ENCODE assay signal across 8 cellular contexts in the genomic region with DNA sequence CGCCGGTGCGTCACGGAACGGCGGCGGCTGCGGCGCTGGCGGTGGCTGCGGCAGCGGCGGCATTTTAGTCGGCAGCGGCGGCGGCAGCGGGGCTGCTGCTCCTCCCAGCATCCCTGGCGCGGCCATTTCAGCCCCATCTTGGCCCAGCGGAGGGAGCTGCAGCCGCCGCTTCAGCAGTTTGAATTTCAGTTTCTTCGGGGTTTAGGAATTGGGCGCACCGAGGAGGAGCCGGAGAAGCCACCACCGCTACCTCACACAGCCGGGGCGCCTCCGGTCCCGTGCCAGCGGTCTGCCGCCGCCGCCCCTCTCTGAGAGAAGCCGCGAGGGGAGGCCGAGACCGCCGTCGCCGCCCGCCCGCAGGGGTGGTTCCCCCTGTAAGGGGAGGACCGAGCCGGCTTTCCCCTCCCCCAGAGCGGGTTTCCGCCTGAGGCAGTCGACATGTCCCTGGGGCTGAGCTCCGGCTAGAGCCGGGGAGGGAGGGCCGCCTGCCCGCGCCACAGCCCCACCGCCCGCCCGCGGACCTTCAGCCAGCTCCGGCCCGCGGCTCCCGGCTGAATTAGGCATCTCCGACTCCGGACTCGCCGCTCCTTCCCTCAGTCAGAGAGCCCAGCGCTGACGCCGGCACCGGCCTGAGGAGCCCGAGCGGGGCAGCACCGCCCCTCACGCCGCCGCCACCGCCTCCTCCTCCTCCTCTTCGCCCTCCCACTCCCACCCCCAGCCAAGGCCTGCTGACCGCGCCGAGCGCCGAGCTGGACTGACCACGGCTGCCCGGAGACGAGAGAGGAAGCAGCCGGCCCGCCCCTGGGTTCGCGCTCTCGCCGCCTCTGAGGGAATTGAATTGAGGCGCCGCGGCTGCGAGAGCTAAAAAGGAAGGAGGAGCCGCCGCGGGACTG. TPM values are rescaled to one million over a fixed set of nuclear protein-coding genes. Genes with fewer than 3 reads are reported as not detected.
DNase-seq lines count a peak whose midpoint lies in the region; ATAC-seq and TF ChIP-seq lines count a peak whose summit lies in the region.

A gene (plus strand): TSS at position 67 of the 893 bp plus-strand sequence. CDS start 1,053 bp downstream, outside the sequence.

- DNase-seq in CD14-positive monocyte (ENCODE audit: low spot score) (peak; percentile 93), GM19240 (ENCODE audit: insufficient read length, low spot score) (peak; percentile 45), NCI-H748 (lab: John Stamatoyannopoulos, UW; ENCODE audit: unreplicated experiment) (peak; percentile 90), dermis blood vessel endothelial cell (peak; percentile 96), right lobe of liver (peak; percentile 95 to 97 (median 96))
- peak; percentile 88 to 90 for DNase-seq in activated CD4-positive, alpha-beta T cell treated with anti-CD3 and anti-CD28 coated beads, Interleukin-2, amount 50 U/mL, for 4 hours
- peak; percentile 94 to 99 for DNase-seq in stimulated activated CD4-positive, alpha-beta T cell treated with anti-CD3 and anti-CD28 coated beads, Interleukin-4, amount 100 ng/mL, for 4 hours

- peaks cover 0 to 12% (median 3%) of the 10 kb centered on the region in 4 donors for H3K4me1 ChIP-seq in right lobe of liver

- ATAC-seq in HG03457 (IDR thresholded peaks at IDR 0.05; ENCODE audit: unreplicated experiment) (peak; percentile 59), right lobe of liver (peak; percentile 73 to 89 (median 79))

- no peaks in the 10 kb centered on the region for H3K27me3 ChIP-seq in right lobe of liver

- TF ChIP-seq CTCF in CD14-positive monocyte (IDR thresholded peaks at IDR 0.05) (no peak), right lobe of liver (IDR thresholded peaks at IDR 0.05) (peak in 1 of 4 donors; percentile 6)

- H3K27ac ChIP-seq in right lobe of liver = peak within 1 kb of the TSS; percentile 99 to 100 (median 99)

- intact Hi-C loops in CD14-positive monocyte (cut with micrococcal nuclease) (loop anchor here (2.0 to 10.0 kb wide), 4 partner anchors 138 to 356 kb away; a partner anchor contains a TSS), right lobe of liver (cut with DNase I) (no loop called here)

- H3K36me3 ChIP-seq in right lobe of liver = no peaks in the 10 kb centered on the region

- peaks cover 23% of the 10 kb centered on the region for H3K4me1 Mint-ChIP-seq in CD14-positive monocyte

- peaks cover 0 to 2% of the 10 kb centered on the region in 2 donors for H3K36me3 Mint-ChIP-seq in CD14-positive monocyte

- H3K4me3 ChIP-seq in right lobe of liver = peak within 1 kb of the TSS; percentile 79 to 86 (median 83)

- H3K27ac Mint-ChIP-seq in CD14-positive monocyte = peak within 1 kb of the TSS; percentile 97 to 99 (median 98)

- no peaks in the 10 kb centered on the region for H3K9me3 ChIP-seq in right lobe of liver

- H3K4me3 Mint-ChIP-seq in CD14-positive monocyte = peak within 1 kb of the TSS; percentile 98 to 99

- peaks cover 0 to 1% (median 0%) of the 10 kb centered on the region in 3 donors for H3K27me3 Mint-ChIP-seq in CD14-positive monocyte (ENCODE audit: low read depth in 3 of 3)

- peak; percentile 99 for TF ChIP-seq POLR2A in right lobe of liver (IDR thresholded peaks at IDR 0.05)

- 0% methylated on average over 12 of the region's 100 CpGs for WGBS in right lobe of liver (ENCODE audit: insufficient coverage, low coverage, low lambda C conversion rate, missing lambda C conversion rate)

- H3K9me3 Mint-ChIP-seq in CD14-positive monocyte = peaks cover 0 to 2% (median 0%) of the 10 kb centered on the region in 7 donors

RNA-seq across cellular contexts. Expression of the gene that starts here (rescaled TPM):
- polyA plus RNA-seq in CD14-positive monocyte = 1 to 10 TPM; 5.1 to 5.7 TPM
- 7.0 and 7.4 TPM in 2 replicates for total RNA-seq in dermis blood vessel endothelial cell
- 10 to 100 TPM; 10.3 to 30.4 (median 13.2) TPM for total RNA-seq in right lobe of liver

Comparison
In these comparisons a context has a peak if more than half of its experiments do, and no peak if none do; other contexts are left out.
1. Peak in every context shown above with its lines: DNase-seq, ATAC-seq, H3K4me3 ChIP-seq and H3K27ac ChIP-seq.
2. DNase-seq: peak in every context shown above with its lines; median percentile 96 in stimulated activated CD4-positive, alpha-beta T cell treated with anti-CD3 and anti-CD28 coated beads, Interleukin-4, amount 100 ng/mL, for 4 hours; 96 in dermis blood vessel endothelial cell; 96 in right lobe of liver; 93 in CD14-positive monocyte; 90 in NCI-H748; 89 in activated CD4-positive, alpha-beta T cell treated with anti-CD3 and anti-CD28 coated beads, Interleukin-2, amount 50 U/mL, for 4 hours; 45 in GM19240.
3. intact Hi-C loops: an anchor here in CD14-positive monocyte (2.0 to 10.0 kb wide); none called in right lobe of liver.